11 cellular contexts compared by ENCODE assay signal in the genomic region with DNA sequence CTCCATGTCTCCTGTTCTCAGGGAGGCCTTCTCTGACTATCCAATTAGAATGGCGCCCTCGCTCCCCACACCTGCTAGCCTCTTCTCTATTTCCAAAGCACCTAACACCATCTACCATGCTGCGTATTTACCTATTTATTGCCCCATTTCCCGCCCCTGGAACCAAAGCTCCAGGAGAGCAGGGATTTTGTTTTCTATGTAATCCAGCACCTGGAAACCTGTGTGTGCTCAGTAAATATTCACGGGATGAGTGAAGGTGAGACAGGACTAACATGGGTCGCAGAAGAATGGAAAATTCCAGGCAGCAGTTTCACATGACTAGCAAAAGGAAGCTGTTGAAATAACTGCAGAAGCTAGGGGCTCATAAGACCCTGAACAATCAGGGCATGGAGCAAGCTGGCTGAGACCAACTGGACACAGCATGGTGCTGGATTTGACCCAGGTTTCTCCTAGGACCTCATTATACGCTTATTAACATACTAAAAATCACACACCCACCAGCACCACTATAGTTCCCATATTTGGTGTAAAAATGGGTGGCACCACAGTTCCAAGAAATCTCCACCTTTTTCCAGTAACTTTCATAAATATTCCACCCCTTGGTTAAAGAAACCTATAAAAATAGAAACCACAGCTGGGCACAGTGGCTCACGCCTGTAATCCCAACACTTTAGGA. TPM values are rescaled to one million over a fixed set of nuclear protein-coding genes. Genes with fewer than 3 reads are reported as not detected.
DNase-seq lines count a peak whose midpoint lies in the region; ATAC-seq and TF ChIP-seq lines count a peak whose summit lies in the region.
"Had no signal": no experiment of that assay in that cellular context is flagged by ENCODE, and none has a peak within 500 bp of the region (broad histone marks: within the 10 kb centered on the region; RNA-seq: fewer than 3 reads in every experiment).

No MANE protein-coding gene starts in this region.

- TF ChIP-seq POLR2A in esophagus muscularis mucosa (IDR thresholded peaks at IDR 0.05; ENCODE audit: low read depth) (no peak), prostate gland (IDR thresholded peaks at IDR 0.05) (no peak)

- DNase-seq in G401 (ENCODE audit: low spot score) (peak; percentile 38), NCI-H510A (lab: John Stamatoyannopoulos, UW) (peak; percentile 49), esophagus muscularis mucosa (ENCODE audit: extremely low spot score) (no peak), prostate gland (ENCODE audit: low spot score) (peak; percentile 33), cerebellar nuclear complex (lab: John Stamatoyannopoulos, UW) (no peak)
- DNase-seq: activated CD4-positive, alpha-beta T cell treated with anti-CD3 and anti-CD28 coated beads for 36 hours; NCI-H1436 treated with DMSO at 0.1 percent for 48 hours had no signal

- no peak for TF ChIP-seq EP300 in esophagus muscularis mucosa (IDR thresholded peaks at IDR 0.05)

- H3K9me3 Mint-ChIP-seq in stimulated activated memory B cell treated with anti-CD40 and anti-IgM and Interleukin-4, amounts not matched to agents 10 μg/mL and 1 μg/mL and 100 μg/mL, for 72 hours: no peaks in the 10 kb centered on the region

- WGBS in esophagus muscularis mucosa: 74% methylated on average over 8 of the region's 8 CpGs
- WGBS in prostate gland: 45% methylated on average over 8 of the region's 8 CpGs

- H3K27ac ChIP-seq in esophagus muscularis mucosa (replicated peaks in 1 of 4): peak overlapping the region; percentile 66 to 81 (median 75)
- H3K27ac ChIP-seq in prostate gland: peak overlapping the region; percentile 86 to 87

- in situ Hi-C loops in G401 (cut with HindIII; ENCODE audit: low sequenced_read_pairs): no loop called here

- no peaks in the 10 kb centered on the region for H3K36me3 Mint-ChIP-seq in stimulated activated memory B cell treated with anti-CD40 and anti-IgM and Interleukin-4, amounts not matched to agents 10 μg/mL and 1 μg/mL and 100 μg/mL, for 72 hours
- H3K36me3 Mint-ChIP-seq: activated naive CD8-positive, alpha-beta T cell had no signal

- H3K27me3 ChIP-seq in esophagus muscularis mucosa (no peaks in the 10 kb centered on the region), prostate gland (replicated peaks; ENCODE audit: insufficient read depth) (no peaks in the 10 kb centered on the region)

- H3K9me3 ChIP-seq in esophagus muscularis mucosa (no peaks in the 10 kb centered on the region), prostate gland (no peaks in the 10 kb centered on the region)

- ATAC-seq in SK-N-SH treated with all-trans-retinoic acid at 6 μM for 48 hours (no peak), HG03442 (IDR thresholded peaks at IDR 0.05; ENCODE audit: unreplicated experiment) (no peak)
- no peak for ATAC-seq in stimulated activated memory B cell treated with anti-CD40 and anti-IgM and Interleukin-4, amounts not matched to agents 10 μg/mL and 1 μg/mL and 100 μg/mL, for 72 hours
- ATAC-seq: activated CD4-positive, alpha-beta T cell treated with anti-CD3 and anti-CD28 coated beads for 36 hours had no signal

- H3K27ac Mint-ChIP-seq in stimulated activated memory B cell treated with anti-CD40 and anti-IgM and Interleukin-4, amounts not matched to agents 10 μg/mL and 1 μg/mL and 100 μg/mL, for 72 hours: no peak overlapping the region
- H3K27ac Mint-ChIP-seq: activated CD4-positive, alpha-beta T cell treated with anti-CD3 and anti-CD28 coated beads for 36 hours; activated naive CD8-positive, alpha-beta T cell had no signal

- H3K36me3 ChIP-seq in esophagus muscularis mucosa: no peaks in the 10 kb centered on the region
- H3K36me3 ChIP-seq in prostate gland: no peaks in the 10 kb centered on the region

- H3K4me3 Mint-ChIP-seq in stimulated activated memory B cell treated with anti-CD40 and anti-IgM and Interleukin-4, amounts not matched to agents 10 μg/mL and 1 μg/mL and 100 μg/mL, for 72 hours: no peak overlapping the region
- H3K4me3 Mint-ChIP-seq: activated CD4-positive, alpha-beta T cell treated with anti-CD3 and anti-CD28 coated beads for 36 hours; activated naive CD8-positive, alpha-beta T cell had no signal

- intact Hi-C loops in esophagus muscularis mucosa (cut with DNase I): no loop called here
- intact Hi-C loops in prostate gland (cut with DNase I): no loop called here

- H3K4me3 ChIP-seq in esophagus muscularis mucosa (no peak overlapping the region), prostate gland (no peak overlapping the region)

- TF ChIP-seq CTCF in esophagus muscularis mucosa (IDR thresholded peaks at IDR 0.05): no peak
- no peak for TF ChIP-seq CTCF in prostate gland (IDR thresholded peaks at IDR 0.05)

- peaks cover 22% of the 10 kb centered on the region for H3K27me3 Mint-ChIP-seq in stimulated activated memory B cell treated with anti-CD40 and anti-IgM and Interleukin-4, amounts not matched to agents 10 μg/mL and 1 μg/mL and 100 μg/mL, for 72 hours
- H3K27me3 Mint-ChIP-seq: activated naive CD8-positive, alpha-beta T cell had no signal

- no peaks in the 10 kb centered on the region for H3K4me1 Mint-ChIP-seq in stimulated activated memory B cell treated with anti-CD40 and anti-IgM and Interleukin-4, amounts not matched to agents 10 μg/mL and 1 μg/mL and 100 μg/mL, for 72 hours
- H3K4me1 Mint-ChIP-seq: activated CD4-positive, alpha-beta T cell treated with anti-CD3 and anti-CD28 coated beads for 36 hours had no signal

- H3K4me1 ChIP-seq in esophagus muscularis mucosa: peaks cover 15 to 37% (median 33%) of the 10 kb centered on the region in 4 donors
- H3K4me1 ChIP-seq in prostate gland (replicated peaks): peaks cover 13% of the 10 kb centered on the region

TF ChIP-seq in SK-N-SH treated with all-trans-retinoic acid at 6 μM for 48 hours, 23 proteins besides CTCF, POLR2A, EP300 and RAD21:
- TF ChIP-seq SNAI2 (CRISPR knock-in tag; IDR thresholded peaks at IDR 0.05) (no peak), RARB (CRISPR knock-in tag; IDR thresholded peaks at IDR 0.05) (no peak), ESRRG (CRISPR knock-in tag; IDR thresholded peaks at IDR 0.05) (no peak), TCF4 (CRISPR knock-in tag; IDR thresholded peaks at IDR 0.05; ENCODE audit: borderline replicate concordance) (no peak), ISL1 (CRISPR knock-in tag; IDR thresholded peaks at IDR 0.05) (no peak)
- TF ChIP-seq, protein P1, sequence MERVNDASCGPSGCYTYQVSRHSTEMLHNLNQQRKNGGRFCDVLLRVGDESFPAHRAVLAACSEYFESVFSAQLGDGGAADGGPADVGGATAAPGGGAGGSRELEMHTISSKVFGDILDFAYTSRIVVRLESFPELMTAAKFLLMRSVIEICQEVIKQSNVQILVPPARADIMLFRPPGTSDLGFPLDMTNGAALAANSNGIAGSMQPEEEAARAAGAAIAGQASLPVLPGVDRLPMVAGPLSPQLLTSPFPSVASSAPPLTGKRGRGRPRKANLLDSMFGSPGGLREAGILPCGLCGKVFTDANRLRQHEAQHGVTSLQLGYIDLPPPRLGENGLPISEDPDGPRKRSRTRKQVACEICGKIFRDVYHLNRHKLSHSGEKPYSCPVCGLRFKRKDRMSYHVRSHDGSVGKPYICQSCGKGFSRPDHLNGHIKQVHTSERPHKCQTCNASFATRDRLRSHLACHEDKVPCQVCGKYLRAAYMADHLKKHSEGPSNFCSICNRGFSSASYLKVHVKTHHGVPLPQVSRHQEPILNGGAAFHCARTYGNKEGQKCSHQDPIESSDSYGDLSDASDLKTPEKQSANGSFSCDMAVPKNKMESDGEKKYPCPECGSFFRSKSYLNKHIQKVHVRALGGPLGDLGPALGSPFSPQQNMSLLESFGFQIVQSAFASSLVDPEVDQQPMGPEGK (CRISPR knock-in tag; IDR thresholded peaks at IDR 0.05; ENCODE audit: borderline replicate concordance): no peak
- TF ChIP-seq, protein P2, sequence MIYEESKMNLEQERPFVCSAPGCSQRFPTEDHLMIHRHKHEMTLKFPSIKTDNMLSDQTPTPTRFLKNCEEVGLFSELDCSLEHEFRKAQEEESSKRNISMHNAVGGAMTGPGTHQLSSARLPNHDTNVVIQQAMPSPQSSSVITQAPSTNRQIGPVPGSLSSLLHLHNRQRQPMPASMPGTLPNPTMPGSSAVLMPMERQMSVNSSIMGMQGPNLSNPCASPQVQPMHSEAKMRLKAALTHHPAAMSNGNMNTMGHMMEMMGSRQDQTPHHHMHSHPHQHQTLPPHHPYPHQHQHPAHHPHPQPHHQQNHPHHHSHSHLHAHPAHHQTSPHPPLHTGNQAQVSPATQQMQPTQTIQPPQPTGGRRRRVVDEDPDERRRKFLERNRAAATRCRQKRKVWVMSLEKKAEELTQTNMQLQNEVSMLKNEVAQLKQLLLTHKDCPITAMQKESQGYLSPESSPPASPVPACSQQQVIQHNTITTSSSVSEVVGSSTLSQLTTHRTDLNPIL (CRISPR knock-in tag; IDR thresholded peaks at IDR 0.05; ENCODE audit: low read depth): no peak
TF ChIP-seq in SK-N-SH treated with all-trans-retinoic acid at 6 μM for 48 hours: peak in this region for 0.

RNA-seq across cellular contexts. Expression of a gene that starts 15.1 kb away (rescaled TPM):
- total RNA-seq in G401 (2014; rRNA removed; shearing (Covaris generic)): 19.3 and 32.4 TPM in 2 replicates
- total RNA-seq in esophagus muscularis mucosa: 100 to 1,000 TPM; 168 to 299 (median 239) TPM
- 10 to 100 TPM; 19.1 to 19.9 TPM for total RNA-seq in prostate gland
- total RNA-seq: activated CD4-positive, alpha-beta T cell treated with anti-CD3 and anti-CD28 coated beads for 36 hours had no signal

RNA-seq across cellular contexts. Expression of a gene that starts 34.2 kb away (rescaled TPM):
- 18.3 and 28.3 TPM in 2 replicates for total RNA-seq in G401 (2014; rRNA removed; shearing (Covaris generic))
- total RNA-seq in esophagus muscularis mucosa (10 to 100 TPM; 33.6 to 50.3 (median 41.5) TPM), prostate gland (10 to 100 TPM; 21.1 to 30.6 TPM)

Comparison
In these comparisons a context has a peak if more than half of its experiments do, and no peak if none do; other contexts are left out.
1. DNase-seq: peak in G401 (single experiment), NCI-H510A (single experiment) and prostate gland (single experiment); none in esophagus muscularis mucosa (single experiment) and cerebellar nuclear complex (0 of 2).